Comparison of ENCODE assay signal across 40 cellular contexts in the genomic region with DNA sequence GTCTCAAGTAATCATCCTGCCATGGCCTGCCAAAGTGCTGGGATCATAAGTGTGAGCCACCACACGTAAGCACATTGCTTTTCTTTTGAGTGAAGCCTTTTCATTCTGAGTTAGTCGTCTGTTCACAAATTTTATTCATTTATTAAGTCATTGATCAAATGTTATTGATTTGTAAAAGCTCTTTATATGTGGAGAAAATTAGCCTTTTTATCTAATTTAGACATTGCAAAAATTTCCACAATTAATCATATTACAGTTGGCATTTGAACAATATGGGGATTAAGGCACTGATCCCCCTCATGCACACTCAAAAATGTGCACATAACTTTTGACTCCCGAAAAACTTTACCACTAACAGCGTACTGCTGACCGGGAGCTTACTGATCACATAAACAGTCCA. TPM values are rescaled to one million over a fixed set of nuclear protein-coding genes. Genes with fewer than 3 reads are reported as not detected.
"Had no signal": no experiment of that assay in that cellular context is flagged by ENCODE, and none has a peak within 500 bp of the region (broad histone marks: within the 10 kb centered on the region; RNA-seq: fewer than 3 reads in every experiment).

No MANE protein-coding gene starts in this region.

- H3K36me3 Mint-ChIP-seq: activated naive CD4-positive, alpha-beta T cell treated with anti-CD3 and anti-CD28 coated beads, Interleukin-2, amount 10 ng/mL, durations not matched to agents 7 days and 5 days; activated naive CD4-positive, alpha-beta T cell treated with anti-CD3 and anti-CD28 coated beads, Interleukin-2, amount 50 U/mL, for 24 hours; activated naive CD4-positive, alpha-beta T cell treated with anti-CD3 and anti-CD28 coated beads, Interleukin-2, amount 50 U/mL, for 72 hours; activated naive CD8-positive, alpha-beta T cell treated with anti-CD3 and anti-CD28 coated beads, Interleukin-2, amount 10 ng/mL, durations not matched to agents 7 days and 5 days; brain had no signal

- H3K4me1 ChIP-seq: ascending aorta, body of pancreas, breast epithelium had no signal

- H3K27me3 ChIP-seq: adrenal gland, ascending aorta, body of pancreas, brain microvascular endothelial cell, breast epithelium, cardiac muscle cell had no signal

- H3K27ac ChIP-seq: adrenal gland, ascending aorta, body of pancreas, brain microvascular endothelial cell, breast epithelium, cardiac muscle cell had no signal

- FAIRE-seq: astrocyte, bronchial epithelial cell had no signal

- H3K36me3 ChIP-seq: adrenal gland, ascending aorta, brain microvascular endothelial cell, breast epithelium, cardiac muscle cell had no signal

- H3K4me3 Mint-ChIP-seq: activated naive CD4-positive, alpha-beta T cell treated with anti-CD3 and anti-CD28 coated beads for 36 hours; activated naive CD4-positive, alpha-beta T cell treated with anti-CD3 and anti-CD28 coated beads, Interleukin-2, amount 10 ng/mL, durations not matched to agents 7 days and 5 days; activated naive CD4-positive, alpha-beta T cell treated with anti-CD3 and anti-CD28 coated beads, Interleukin-2, amount 50 U/mL, for 24 hours; activated naive CD8-positive, alpha-beta T cell; activated naive CD8-positive, alpha-beta T cell treated with anti-CD3 and anti-CD28 coated beads for 36 hours; activated naive CD8-positive, alpha-beta T cell treated with anti-CD3 and anti-CD28 coated beads, Interleukin-2, amount 10 ng/mL, durations not matched to agents 7 days and 5 days; activated naive CD8-positive, alpha-beta T cell treated with anti-CD3 and anti-CD28 coated beads, Interleukin-2, amount 50 U/mL, for 24 hours; activated T-cell treated with anti-CD3 and anti-CD28 coated beads, Interleukin-2, amount 50 U/mL, for 24 hours; activated T-cell treated with anti-CD3 and anti-CD28 coated beads, Interleukin-2, amount 50 U/mL, for 4 hours; activated T-cell treated with anti-CD3 and anti-CD28 coated beads, Interleukin-2, amount 50 U/mL, for 72 hours; activated T-helper 1 cell treated with anti-CD3 and anti-CD28 coated beads, Interleukin-12 subunit alpha, Interleukin-12 subunit beta, Interleukin-2, Interleukin-4 antibody, amounts not matched to agents 30 ng/mL and 10 ng/mL and 1 ng/mL, durations not matched to agents 14 hours and 24 hours and 36 hours; activated T-helper 17 cell treated with anti-CD3 and anti-CD28 coated beads, Interleukin-2, amount 50 U/mL, for 72 hours; brain; central memory CD8-positive, alpha-beta T cell had no signal

- DNase-seq: activated effector memory CD4-positive, alpha-beta T cell treated with anti-CD3 and anti-CD28 coated beads, Interleukin-2, amount 50 U/mL, for 16 hours; activated effector memory CD4-positive, alpha-beta T cell treated with Interleukin-2 at 50 U/mL for 16 hours; activated gamma-delta T cell; activated gamma-delta T cell treated with Interleukin-2 at 50 U/mL for 16 hours; activated naive CD4-positive, alpha-beta T cell; activated naive CD4-positive, alpha-beta T cell treated with anti-CD3 and anti-CD28 coated beads for 36 hours; activated naive CD4-positive, alpha-beta T cell treated with anti-CD3 and anti-CD28 coated beads, Interleukin-2, amount 10 ng/mL, durations not matched to agents 7 days and 5 days; activated naive CD4-positive, alpha-beta T cell treated with anti-CD3 and anti-CD28 coated beads, Interleukin-2, amount 50 U/mL, for 16 hours; activated naive CD4-positive, alpha-beta T cell treated with Interleukin-2 at 50 U/mL for 16 hours; activated naive CD8-positive, alpha-beta T cell treated with anti-CD3 and anti-CD28 coated beads for 36 hours; activated naive CD8-positive, alpha-beta T cell treated with anti-CD3 and anti-CD28 coated beads, Interleukin-2, amount 10 ng/mL, durations not matched to agents 7 days and 5 days; activated naive CD8-positive, alpha-beta T cell treated with anti-CD3 and anti-CD28 coated beads, Interleukin-2, amount 50 U/mL, for 24 hours; activated T-cell treated with anti-CD3 and anti-CD28 coated beads, Interleukin-2, amount 50 U/mL, for 24 hours; activated T-cell treated with anti-CD3 and anti-CD28 coated beads, Interleukin-2, amount 50 U/mL, for 4 hours; activated T-cell treated with anti-CD3 and anti-CD28 coated beads, Interleukin-2, amount 50 U/mL, for 48 hours; activated T-cell treated with anti-CD3 and anti-CD28 coated beads, Interleukin-2, amount 50 U/mL, for 72 hours; amniotic stem cell; amygdala; anterior cingulate cortex; aorta; body of pancreas; brain microvascular endothelial cell; caudate nucleus; central memory CD4-positive, alpha-beta T cell; cerebellar nuclear complex had no signal

- H3K9me3 ChIP-seq: adrenal gland, ascending aorta, body of pancreas had no signal

- H3K9me3 Mint-ChIP-seq: activated naive CD4-positive, alpha-beta T cell treated with anti-CD3 and anti-CD28 coated beads, Interleukin-2, amount 50 U/mL, for 24 hours; activated naive CD8-positive, alpha-beta T cell treated with anti-CD3 and anti-CD28 coated beads for 36 hours; activated naive CD8-positive, alpha-beta T cell treated with anti-CD3 and anti-CD28 coated beads, Interleukin-2, amount 10 ng/mL, durations not matched to agents 7 days and 5 days; activated T-cell treated with anti-CD3 and anti-CD28 coated beads, Interleukin-2, amount 50 U/mL, for 24 hours; activated T-cell treated with anti-CD3 and anti-CD28 coated beads, Interleukin-2, amount 50 U/mL, for 4 hours; activated T-helper 17 cell treated with anti-CD3 and anti-CD28 coated beads, Interleukin-2, amount 50 U/mL, for 72 hours; central memory CD8-positive, alpha-beta T cell had no signal

- ATAC-seq: activated naive CD4-positive, alpha-beta T cell treated with anti-CD3 and anti-CD28 coated beads, Interleukin-2, amount 50 U/mL, for 72 hours; activated naive CD8-positive, alpha-beta T cell treated with anti-CD3 and anti-CD28 coated beads, Interleukin-2, amount 50 U/mL, for 24 hours; activated T-cell treated with anti-CD3 and anti-CD28 coated beads, Interleukin-2, amount 50 U/mL, for 4 hours; activated T-cell treated with anti-CD3 and anti-CD28 coated beads, Interleukin-2, amount 50 U/mL, for 72 hours; activated T-helper 17 cell treated with anti-CD3 and anti-CD28 coated beads, Interleukin-2, amount 50 U/mL, for 72 hours; body of pancreas had no signal

- H3K4me3 ChIP-seq: adrenal gland, ascending aorta, body of pancreas, breast epithelium, cardiac muscle cell had no signal

- H3K27me3 Mint-ChIP-seq: brain; central memory CD8-positive, alpha-beta T cell had no signal

- H3K27ac Mint-ChIP-seq: activated naive CD4-positive, alpha-beta T cell treated with anti-CD3 and anti-CD28 coated beads for 36 hours; activated naive CD4-positive, alpha-beta T cell treated with anti-CD3 and anti-CD28 coated beads, Interleukin-2, amount 10 ng/mL, durations not matched to agents 7 days and 5 days; activated naive CD4-positive, alpha-beta T cell treated with anti-CD3 and anti-CD28 coated beads, Interleukin-2, amount 50 U/mL, for 24 hours; activated naive CD4-positive, alpha-beta T cell treated with anti-CD3 and anti-CD28 coated beads, Interleukin-2, amount 50 U/mL, for 72 hours; activated naive CD8-positive, alpha-beta T cell; activated naive CD8-positive, alpha-beta T cell treated with anti-CD3 and anti-CD28 coated beads for 36 hours; activated naive CD8-positive, alpha-beta T cell treated with anti-CD3 and anti-CD28 coated beads, Interleukin-2, amount 10 ng/mL, durations not matched to agents 7 days and 5 days; activated naive CD8-positive, alpha-beta T cell treated with anti-CD3 and anti-CD28 coated beads, Interleukin-2, amount 50 U/mL, for 24 hours; activated T-cell treated with anti-CD3 and anti-CD28 coated beads, Interleukin-2, amount 50 U/mL, for 24 hours; activated T-cell treated with anti-CD3 and anti-CD28 coated beads, Interleukin-2, amount 50 U/mL, for 72 hours; activated T-helper 1 cell treated with anti-CD3 and anti-CD28 coated beads, Interleukin-12 subunit alpha, Interleukin-12 subunit beta, Interleukin-2, Interleukin-4 antibody, amounts not matched to agents 30 ng/mL and 10 ng/mL and 1 ng/mL, durations not matched to agents 14 hours and 24 hours and 36 hours; activated T-helper 17 cell treated with anti-CD3 and anti-CD28 coated beads, Interleukin-2, amount 50 U/mL, for 72 hours; activated T-helper 2 cell treated with anti-CD3 and anti-CD28 coated beads, Interferon-gamma antibody, Interleukin-2, Interleukin-4, amounts not matched to agents 10 μg/mL and 5 μg/mL and 100 μg/mL, durations not matched to agents 14 hours and 24 hours and 36 hours; brain had no signal

RNA-seq across cellular contexts. Expression of a gene that starts 7.5 kb away (rescaled TPM):
- total RNA-seq: activated naive CD4-positive, alpha-beta T cell treated with anti-CD3 and anti-CD28 coated beads for 36 hours; activated naive CD8-positive, alpha-beta T cell treated with anti-CD3 and anti-CD28 coated beads for 36 hours; activated naive CD8-positive, alpha-beta T cell treated with anti-CD3 and anti-CD28 coated beads, Interleukin-2, amount 10 ng/mL, durations not matched to agents 7 days and 5 days; activated T-helper 1 cell treated with anti-CD3 and anti-CD28 coated beads, Interleukin-12 subunit alpha, Interleukin-12 subunit beta, Interleukin-2, Interleukin-4 antibody, amounts not matched to agents 30 ng/mL and 10 ng/mL and 1 ng/mL, durations not matched to agents 14 hours and 24 hours and 36 hours; activated T-helper 17 cell treated with anti-CD3 and anti-CD28 coated beads, Interleukin-2, amount 50 U/mL, for 72 hours; bronchial epithelial cell; chondrocyte had no signal
